In genomic region chr20:50855498-50856474, GRCh38 we compare ENCODE assay signal across 1 cellular context.
TF ChIP-seq lines count a peak whose summit lies in the region.

No MANE protein-coding gene starts in this region.

TF ChIP-seq in HepG2, 621 proteins besides CTCF, POLR2A, EP300 and RAD21 (continued from another document and continues in another):
- TF ChIP-seq BCLAF1 (IDR thresholded peaks at IDR 0.05) (no peak), SP4 (CRISPR knock-in tag; IDR thresholded peaks at IDR 0.05) (peak; percentile 63; the same call in 1 of the 2 replicates), ISX (CRISPR knock-in tag; conservative IDR thresholded peaks at IDR 0.05) (no peak), SPEN (CRISPR knock-in tag; IDR thresholded peaks at IDR 0.05; ENCODE audit: low read depth) (peak; percentile 27; the same call in 1 of the 2 replicates), NAIF1 (CRISPR knock-in tag; IDR thresholded peaks at IDR 0.05; ENCODE audit: borderline replicate concordance) (no peak), SMAD1 (CRISPR knock-in tag; IDR thresholded peaks at IDR 0.05; ENCODE audit: borderline replicate concordance, low read depth) (0 out of 2 replicates have a peak, but pooled peaks have one; percentile 27), KDM1A (CRISPR knock-in tag; IDR thresholded peaks at IDR 0.05) (0 out of 2 replicates have a peak, but pooled peaks have one; percentile 33), ZFP91 (CRISPR knock-in tag; IDR thresholded peaks at IDR 0.05; ENCODE audit: borderline replicate concordance) (peak; percentile 41; the same call in 1 of the 2 replicates), ZFP37 (CRISPR knock-in tag; IDR thresholded peaks at IDR 0.05; ENCODE audit: borderline replicate concordance) (no peak), ZNF512B (CRISPR knock-in tag; IDR thresholded peaks at IDR 0.05; ENCODE audit: borderline replicate concordance) (peak; percentile 91; the same call in 1 of the 2 replicates), GZF1 (CRISPR knock-in tag; IDR thresholded peaks at IDR 0.05) (0 out of 2 replicates have a peak, but pooled peaks have one; percentile 65), IKZF4 (CRISPR knock-in tag; IDR thresholded peaks at IDR 0.05; ENCODE audit: borderline replicate concordance, low read depth, not compliant biosample characterization) (peak; percentile 29), SOX13 (IDR thresholded peaks at IDR 0.05) (no peak), SOX13 (CRISPR knock-in tag; conservative IDR thresholded peaks at IDR 0.05 in 1 of 2, IDR thresholded peaks at IDR 0.05 in 1 of 2) (peak in 1 of 2 experiments; percentile 72; a peak in 2 of 4 replicates), SP1 (IDR thresholded peaks at IDR 0.05) (no peak), SP1 (CRISPR knock-in tag; IDR thresholded peaks at IDR 0.05) (no peak), GABPB1 (CRISPR knock-in tag; IDR thresholded peaks at IDR 0.05) (peak; percentile 26; the same call in 1 of the 2 replicates), MYC (CRISPR knock-in tag; IDR thresholded peaks at IDR 0.05; ENCODE audit: borderline replicate concordance) (peak; percentile 35; the same call in 1 of the 2 replicates), TFDP2 (CRISPR knock-in tag; IDR thresholded peaks at IDR 0.05) (0 out of 2 replicates have a peak, but pooled peaks have one; percentile 38), TRIM22 (IDR thresholded peaks at IDR 0.05) (no peak), ZMYM4 (CRISPR knock-in tag; IDR thresholded peaks at IDR 0.05) (peak; percentile 25; the same call in 1 of the 2 replicates), SAFB2 (CRISPR knock-in tag; IDR thresholded peaks at IDR 0.05; ENCODE audit: borderline replicate concordance, low read depth) (no peak), ZNF572 (CRISPR knock-in tag; IDR thresholded peaks at IDR 0.05) (0 out of 2 replicates have a peak, but pooled peaks have one; percentile 66), ZNF335 (CRISPR knock-in tag; IDR thresholded peaks at IDR 0.05) (peak; percentile 50; the same call in 1 of the 2 replicates), DPF2 (CRISPR knock-in tag; IDR thresholded peaks at IDR 0.05; ENCODE audit: borderline replicate concordance, low read depth) (peak; percentile 36; the same call in 1 of the 2 replicates), ELF4 (CRISPR knock-in tag; IDR thresholded peaks at IDR 0.05; ENCODE audit: borderline replicate concordance) (no peak), ZNF766 (CRISPR knock-in tag; IDR thresholded peaks at IDR 0.05; ENCODE audit: borderline replicate concordance) (peak; percentile 49; the same call in 1 of the 2 replicates), CHD4 (IDR thresholded peaks at IDR 0.05; ENCODE audit: borderline replicate concordance, low read length) (no peak), MLLT10 (CRISPR knock-in tag; IDR thresholded peaks at IDR 0.05) (0 out of 2 replicates have a peak, but pooled peaks have one; percentile 49), ZNF619 (CRISPR knock-in tag; IDR thresholded peaks at IDR 0.05) (0 out of 2 replicates have a peak, but pooled peaks have one; percentile 31), ELF1 (CRISPR knock-in tag; IDR thresholded peaks at IDR 0.05) (peak; percentile 25; the same call in 1 of the 2 replicates), ZNF543 (CRISPR knock-in tag; IDR thresholded peaks at IDR 0.05) (peak; percentile 69; the same call in 1 of the 2 replicates), ZNF34 (CRISPR knock-in tag; IDR thresholded peaks at IDR 0.05; ENCODE audit: borderline replicate concordance) (no peak), ZNF883 (CRISPR knock-in tag; IDR thresholded peaks at IDR 0.05; ENCODE audit: not compliant biosample characterization) (peak; percentile 42), MIXL1 (CRISPR knock-in tag; IDR thresholded peaks at IDR 0.05) (peak; percentile 33; the same call in 1 of the 2 replicates), MAX (IDR thresholded peaks at IDR 0.05) (0 out of 2 replicates have a peak, but pooled peaks have one; percentile 15), E2F2 (CRISPR knock-in tag; IDR thresholded peaks at IDR 0.05; ENCODE audit: borderline replicate concordance) (peak; percentile 61; the same call in 1 of the 2 replicates), MXD4 (CRISPR knock-in tag; IDR thresholded peaks at IDR 0.05) (0 out of 2 replicates have a peak, but pooled peaks have one; percentile 47), DNMT3B (CRISPR knock-in tag; conservative IDR thresholded peaks at IDR 0.05) (peak; percentile 41; the same call in 1 of the 2 replicates), ELF3 (CRISPR knock-in tag; IDR thresholded peaks at IDR 0.05) (0 out of 2 replicates have a peak, but pooled peaks have one; percentile 32), ZNF431 (CRISPR knock-in tag; IDR thresholded peaks at IDR 0.05; ENCODE audit: borderline replicate concordance, low read depth) (no peak), ZNF382 (CRISPR knock-in tag; IDR thresholded peaks at IDR 0.05; ENCODE audit: borderline replicate concordance) (no peak), ZNF607 (CRISPR knock-in tag; IDR thresholded peaks at IDR 0.05; ENCODE audit: borderline replicate concordance) (peak; percentile 43; the same call in 1 of the 2 replicates), RBAK (CRISPR knock-in tag; IDR thresholded peaks at IDR 0.05) (peak; percentile 32; the same call in 1 of the 2 replicates), GPN1 (CRISPR knock-in tag; IDR thresholded peaks at IDR 0.05; ENCODE audit: borderline replicate concordance) (no peak), ZNF556 (CRISPR knock-in tag; IDR thresholded peaks at IDR 0.05; ENCODE audit: borderline replicate concordance) (no peak), SRSF1 (optimal IDR thresholded peaks at IDR 0.05; ENCODE audit: low read depth, low read length) (no peak), HOXA9 (CRISPR knock-in tag; IDR thresholded peaks at IDR 0.05; ENCODE audit: borderline replicate concordance) (0 out of 2 replicates have a peak, but pooled peaks have one; percentile 40), ZBTB4 (CRISPR knock-in tag; IDR thresholded peaks at IDR 0.05; ENCODE audit: borderline replicate concordance) (no peak), DNMT1 (CRISPR knock-in tag; IDR thresholded peaks at IDR 0.05) (0 out of 2 replicates have a peak, but pooled peaks have one; percentile 13), ZNF274 (CRISPR knock-in tag; IDR thresholded peaks at IDR 0.05) (0 out of 2 replicates have a peak, but pooled peaks have one; percentile 21)
